1 cellular context compared by ENCODE assay signal in genomic region chr4:10461850-10462400, GRCh38.
TF ChIP-seq lines count a peak whose summit lies in the region.

No MANE protein-coding gene starts in this region.

TF ChIP-seq in GM23338, 12 proteins besides CTCF, POLR2A, EP300 and RAD21 (continued from another document):
- no peak for TF ChIP-seq ETS1 (IDR thresholded peaks at IDR 0.05)
- no peak for TF ChIP-seq EZH2 (IDR thresholded peaks at IDR 0.05; ENCODE audit: low read depth, unreplicated experiment)
- TF ChIP-seq STAT1 (IDR thresholded peaks at IDR 0.05; ENCODE audit: unreplicated experiment), result no peak
- no peak for TF ChIP-seq EZH2phosphoT487 (IDR thresholded peaks at IDR 0.05; ENCODE audit: unreplicated experiment)
- TF ChIP-seq ZNF114 (CRISPR knock-in tag; IDR thresholded peaks at IDR 0.05), result no peak
- TF ChIP-seq POLR2AphosphoS5 (IDR thresholded peaks at IDR 0.05; ENCODE audit: low read depth), result no peak
TF ChIP-seq in GM23338: peak in this region for 0.
